Comparison of ENCODE assay signal across 1 cellular context in the genomic region with DNA sequence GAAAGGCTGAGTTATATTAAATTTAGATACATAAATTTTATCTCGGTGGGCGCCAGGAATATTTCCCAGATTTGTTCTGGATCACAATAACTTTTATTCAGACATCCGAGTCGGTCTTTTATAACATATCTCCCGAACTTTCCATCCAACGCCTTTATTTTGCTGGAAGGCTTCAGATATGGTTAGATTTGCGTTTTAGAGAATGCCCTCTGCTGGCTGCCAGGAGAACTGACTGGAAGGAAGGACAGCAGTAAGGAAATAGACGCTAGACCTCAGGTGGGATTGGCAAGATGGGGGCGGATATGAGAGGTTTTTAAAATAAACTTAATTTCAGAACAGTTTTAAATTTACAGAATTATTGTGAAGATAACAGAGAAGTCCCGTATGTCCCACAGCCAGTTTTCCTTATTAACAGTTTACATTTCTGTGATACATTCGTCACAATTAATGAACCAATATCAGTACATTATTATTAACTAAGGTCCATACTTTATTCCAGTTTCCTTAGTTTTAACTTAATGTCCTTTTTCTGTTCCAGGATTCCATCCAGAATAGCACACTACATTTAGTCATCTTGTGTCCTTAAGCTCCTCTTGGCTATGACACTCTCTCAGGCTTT.
TF ChIP-seq lines count a peak whose summit lies in the region.

No MANE protein-coding gene starts in this region.

TF ChIP-seq in K562, 482 proteins besides CTCF, POLR2A, EP300 and RAD21:
- TF ChIP-seq, protein P1, sequence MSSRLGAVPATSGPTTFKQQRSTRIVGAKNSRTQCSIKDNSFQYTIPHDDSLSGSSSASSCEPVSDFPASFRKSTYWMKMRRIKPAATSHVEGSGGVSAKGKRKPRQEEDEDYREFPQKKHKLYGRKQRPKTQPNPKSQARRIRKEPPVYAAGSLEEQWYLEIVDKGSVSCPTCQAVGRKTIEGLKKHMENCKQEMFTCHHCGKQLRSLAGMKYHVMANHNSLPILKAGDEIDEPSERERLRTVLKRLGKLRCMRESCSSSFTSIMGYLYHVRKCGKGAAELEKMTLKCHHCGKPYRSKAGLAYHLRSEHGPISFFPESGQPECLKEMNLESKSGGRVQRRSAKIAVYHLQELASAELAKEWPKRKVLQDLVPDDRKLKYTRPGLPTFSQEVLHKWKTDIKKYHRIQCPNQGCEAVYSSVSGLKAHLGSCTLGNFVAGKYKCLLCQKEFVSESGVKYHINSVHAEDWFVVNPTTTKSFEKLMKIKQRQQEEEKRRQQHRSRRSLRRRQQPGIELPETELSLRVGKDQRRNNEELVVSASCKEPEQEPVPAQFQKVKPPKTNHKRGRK (tag; IDR thresholded peaks at IDR 0.05), result no peak
- TF ChIP-seq ZFPM2 (CRISPR knock-in tag; IDR thresholded peaks at IDR 0.05) (no peak), SMC3 (conservative IDR thresholded peaks at IDR 0.05; ENCODE audit: insufficient read depth, low read depth, low read length) (peak; percentile 41)
